ENCODE assay signal across 19 cellular contexts in the genomic region with DNA sequence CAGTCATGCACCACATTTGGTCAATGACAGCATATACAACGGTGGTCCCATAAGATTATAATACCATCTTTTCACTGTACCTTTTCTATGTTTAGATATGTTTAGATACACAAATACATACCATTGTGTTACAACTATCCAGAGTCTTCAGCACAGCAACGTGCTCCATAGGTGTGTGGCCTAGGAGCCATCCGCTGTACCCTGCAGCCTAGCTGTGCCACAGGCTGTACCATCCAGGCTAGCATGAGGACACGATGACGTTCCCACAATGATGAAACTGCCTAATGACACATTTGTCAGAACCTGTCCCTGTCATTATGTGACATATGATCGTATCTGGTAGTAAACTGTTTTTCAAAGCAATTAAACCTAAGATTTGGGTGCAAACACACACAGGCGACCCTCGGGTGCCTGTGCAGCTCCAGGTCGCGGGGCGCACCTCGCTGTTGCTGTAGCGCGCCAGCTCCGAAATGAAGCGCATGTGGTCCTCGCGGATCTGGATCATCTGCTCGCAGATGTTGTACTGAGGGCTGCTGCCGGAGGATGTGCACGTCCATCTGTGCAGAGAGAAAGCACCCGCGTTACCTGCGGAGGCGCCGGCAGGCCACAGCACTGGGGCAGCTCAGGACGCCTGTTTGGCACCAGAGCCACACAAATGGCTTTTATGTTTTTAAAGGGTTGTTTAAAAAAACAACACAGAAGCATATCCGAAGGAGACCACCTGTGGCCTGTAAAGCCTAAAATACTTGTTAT.
"Had no signal": no experiment of that assay in that cellular context is flagged by ENCODE, and none has a peak within 500 bp of the region (broad histone marks: within the 10 kb centered on the region; RNA-seq: fewer than 3 reads in every experiment).

No MANE protein-coding gene starts in this region.

- FAIRE-seq: HepG2 had no signal

- H2AFZ ChIP-seq: PC-9 had no signal

- H3K27ac ChIP-seq: PC-9, Peyer's patch, SJSA1, SK-N-MC had no signal

- H3K4me3 ChIP-seq: PC-9, Peyer's patch, SJSA1, SK-N-MC had no signal

- H3K4me2 ChIP-seq: PC-9 had no signal

- H3K9me3 ChIP-seq: Peyer's patch, SJSA1 had no signal

- DNase-seq: IMR-90; Karpas-422; KG1; MM.1S; NCI-H1092 treated with DMSO at 0.1 percent for 48 hours; NCI-H1436; NCI-H187; NCI-H2081 treated with DMSO at 0.1 percent for 48 hours; NCI-H510A; NCI-H524 treated with DMSO at 0.1 percent for 48 hours; NCI-H82; NK-92 treated with Interleukin-12 subunit alpha and Interleukin-12 subunit beta, amount 100 ng/mL, for 24 hours; OCI-M1; PC-9; Peyer's patch; SIG-M5 had no signal

- H3K4me1 ChIP-seq: Peyer's patch, SJSA1 had no signal

- H3K27me3 ChIP-seq: Peyer's patch, SJSA1 had no signal

- ATAC-seq: HepG2 had no signal
